In genomic region chr12:106223485-106224391, GRCh38 we compare ENCODE assay signal across 8 cellular contexts. TPM values are rescaled to one million over a fixed set of nuclear protein-coding genes. Genes with fewer than 3 reads are reported as not detected.
A peak's percentile ranks its signal among the peaks of the same experiment; 100 is the strongest.
DNase-seq lines count a peak whose midpoint lies in the region; ATAC-seq and TF ChIP-seq lines count a peak whose summit lies in the region.

No MANE protein-coding gene starts in this region.

- H4K8ac ChIP-seq in trophoblast cell (ENCODE audit: low read depth, low read length) = no peak overlapping the region

- no peak overlapping the region for H3K14ac ChIP-seq in trophoblast cell (ENCODE audit: low read length)

- H4K91ac ChIP-seq in trophoblast cell (ENCODE audit: low read depth, low read length) = no peak overlapping the region

- no peak overlapping the region for H3K4me2 ChIP-seq in trophoblast cell (ENCODE audit: low read length)

- H3K27ac ChIP-seq in SJSA1 (no peak overlapping the region), trophoblast cell (ENCODE audit: low read depth, low read length) (no peak overlapping the region)

- H3K9ac ChIP-seq in trophoblast cell (ENCODE audit: low read length) = no peak overlapping the region

- no peak overlapping the region for H2BK5ac ChIP-seq in trophoblast cell (ENCODE audit: low read depth, low read length, poor library complexity)

- no peak overlapping the region for H4K12ac ChIP-seq in trophoblast cell (ENCODE audit: low read depth, low read length)

- H3K4me1 ChIP-seq in SJSA1 (replicated peaks) = peaks cover 5% of the 10 kb centered on the region; the same call in 1 of the 2 replicates
- no peaks in the 10 kb centered on the region for H3K4me1 ChIP-seq in trophoblast cell (ENCODE audit: control insufficient read depth in 1 of 2, insufficient read depth in 2 of 2, low read length in 2 of 2)

- CTCF ChIA-PET in BJ (lab: Yijun Ruan, JAX) = interaction anchor here (0.6 to 2.5 kb wide), 43 partner anchors 8 to 840 kb away, joined by 3 to 17 read pairs (median 4); partner anchors contain the start of genes NUAK1 and POLR3B

- H3K27me3 ChIP-seq in BJ (ENCODE audit: control insufficient read depth, insufficient read depth, low read length) = no peaks in the 10 kb centered on the region
- no peaks in the 10 kb centered on the region for H3K27me3 ChIP-seq in SJSA1 (replicated peaks)
- no peaks in the 10 kb centered on the region for H3K27me3 ChIP-seq in trophoblast cell (ENCODE audit: insufficient read depth, low read length)

- ATAC-seq in GM19351 (IDR thresholded peaks at IDR 0.05; ENCODE audit: unreplicated experiment) (peak; percentile 80), GM18870 (IDR thresholded peaks at IDR 0.05; ENCODE audit: unreplicated experiment) (no peak)

- H2AK5ac ChIP-seq in trophoblast cell (ENCODE audit: low read length) = no peak overlapping the region

- H3K79me2 ChIP-seq in trophoblast cell (ENCODE audit: control insufficient read depth, insufficient read depth, low read length, poor library complexity) = no peaks in the 10 kb centered on the region

- H3K79me1 ChIP-seq in trophoblast cell (ENCODE audit: low read length) = no peaks in the 10 kb centered on the region

- H3K36me3 ChIP-seq in BJ (ENCODE audit: control insufficient read depth, insufficient read depth, low read length) = no peaks in the 10 kb centered on the region
- H3K36me3 ChIP-seq in SJSA1 = no peaks in the 10 kb centered on the region
- no peaks in the 10 kb centered on the region for H3K36me3 ChIP-seq in trophoblast cell (ENCODE audit: control insufficient read depth in 1 of 2, insufficient read depth in 2 of 2, low read length in 2 of 2)

- H3K18ac ChIP-seq in trophoblast cell (ENCODE audit: low read length) = no peak overlapping the region

- H2AFZ ChIP-seq in trophoblast cell (ENCODE audit: insufficient read depth, low read length, poor library complexity) = no peak overlapping the region

- H2BK12ac ChIP-seq in trophoblast cell (ENCODE audit: low read length) = peak overlapping the region; percentile 18

- H2BK120ac ChIP-seq in trophoblast cell (ENCODE audit: insufficient read depth, low read length, poor library complexity) = peak overlapping the region; percentile 27

- H3K23ac ChIP-seq in trophoblast cell (ENCODE audit: low read length) = no peak overlapping the region

- no peak overlapping the region for H3K4ac ChIP-seq in trophoblast cell (ENCODE audit: low read depth, low read length)

- WGBS in trophoblast cell (ENCODE audit: extremely low coverage, insufficient coverage, insufficient read length) = no CpG with 5 or more reads among the region's 9 CpGs

- DNase-seq in BJ (ENCODE audit: low read depth) (no peak), LoVo (ENCODE audit: low spot score) (peak; percentile 75), SJSA1 (ENCODE audit: low read depth in 1 of 2, low spot score in 2 of 2) (peak; percentile 58 to 73), globus pallidus (ENCODE audit: low spot score) (peak; percentile 52), trophoblast cell (peak; percentile 53 to 86)
- peak; percentile 54 for DNase-seq in activated gamma-delta T cell treated with anti-CD3 and anti-CD28 coated beads, Interleukin-2, amount 50 U/mL, for 16 hours (ENCODE audit: low read depth)

- POLR2A ChIA-PET in BJ (lab: Charles Lee) = no interaction called here

- H3K4me3 ChIP-seq in BJ (ENCODE audit: low read depth, low read length) (no peak overlapping the region), SJSA1 (no peak overlapping the region), trophoblast cell (ENCODE audit: low read depth, low read length) (no peak overlapping the region)

- TF ChIP-seq CTCF in BJ (IDR thresholded peaks at IDR 0.05; ENCODE audit: insufficient read depth, low read depth, low read length) = peak; percentile 98

- H3K9me3 ChIP-seq in SJSA1 (replicated peaks) (no peaks in the 10 kb centered on the region), trophoblast cell (ENCODE audit: insufficient read depth, low read depth, low read length) (peaks cover 5% of the 10 kb centered on the region)

RNA-seq across cellular contexts. Expression of gene CKAP4, which starts 24.1 kb away (rescaled TPM):
- polyA plus RNA-seq in BJ (2011; rRNA removed) = 315 and 337 TPM in 2 replicates
- 116 and 120 TPM in 2 replicates for polyA minus RNA-seq in BJ (2011; rRNA and poly(A)+ RNA removed)
- 154 and 162 TPM in 2 replicates for total RNA-seq in SJSA1 (2014; rRNA removed; shearing (Covaris generic))
- polyA plus RNA-seq in trophoblast cell (2013) = 145 and 150 TPM in 2 replicates
